11 cellular contexts compared by ENCODE assay signal in the genomic region with DNA sequence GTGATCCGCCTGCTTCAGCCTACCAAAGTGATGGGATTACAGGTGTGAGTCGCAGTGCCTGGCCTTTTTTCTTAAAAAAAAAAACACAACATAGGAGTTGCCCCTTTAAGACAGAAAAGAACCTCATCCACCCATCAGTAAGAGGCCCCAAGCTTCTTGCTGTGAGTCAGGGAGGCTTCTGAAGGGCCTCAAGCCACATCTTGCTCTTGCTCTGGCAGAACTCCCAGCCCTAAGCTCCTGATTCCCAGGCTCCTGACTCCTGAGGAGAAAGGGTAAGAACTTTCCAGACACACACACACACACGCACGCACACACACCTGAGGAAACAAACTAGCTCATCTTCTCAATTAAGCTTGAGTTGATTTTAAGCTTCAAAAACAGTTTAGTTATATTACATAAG. TPM values are rescaled to one million over a fixed set of nuclear protein-coding genes. Genes with fewer than 3 reads are reported as not detected.
A peak's percentile ranks its signal among the peaks of the same experiment; 100 is the strongest.
DNase-seq lines count a peak whose midpoint lies in the region; ATAC-seq, FAIRE-seq and TF ChIP-seq lines count a peak whose summit lies in the region.
"Had no signal": no experiment of that assay in that cellular context is flagged by ENCODE, and none has a peak within 500 bp of the region (broad histone marks: within the 10 kb centered on the region; RNA-seq: fewer than 3 reads in every experiment).

No MANE protein-coding gene starts in this region.

- in situ Hi-C loops in IMR-90 (cut with MboI; ENCODE audit: low sequenced_read_pairs): no loop called here

- ATAC-seq in IMR-90 (ENCODE audit: low read depth): peak; percentile 83

- no peak overlapping the region for H4K91ac ChIP-seq in IMR-90 (ENCODE audit: insufficient read depth, low read depth, low read length)

- peaks cover 8 to 24% of the 10 kb centered on the region in 2 experiments; a peak in 3 of 4 replicates for H3K79me1 ChIP-seq in IMR-90 (ENCODE audit: low read depth in 1 of 2, low read length in 2 of 2)

- no peak overlapping the region for H2BK120ac ChIP-seq in IMR-90 (ENCODE audit: low read depth, low read length)

- WGBS in IMR-90 (ENCODE audit: extremely low coverage in 2 of 2, insufficient read length in 1 of 2), 2 experiments: no CpG with 5 or more reads among the region's 4 CpGs

- no peak overlapping the region for H2AFZ ChIP-seq in IMR-90 (replicated peaks; ENCODE audit: low read length, poor library complexity)
- H2AFZ ChIP-seq in PC-9: no peak overlapping the region

- peak overlapping the region; percentile 29 for H2AK9ac ChIP-seq in IMR-90 (replicated peaks; ENCODE audit: low read depth, low read length, poor library complexity)

- no peaks in the 10 kb centered on the region for H3K9me3 Mint-ChIP-seq in nephron

- H2BK5ac ChIP-seq in IMR-90 (ENCODE audit: low read depth, low read length, poor library complexity, severe bottlenecking): peak overlapping the region; percentile 77

- peaks cover 3% of the 10 kb centered on the region for H4K20me1 ChIP-seq in IMR-90 (ENCODE audit: insufficient read depth, low read length)
- H4K20me1 ChIP-seq in PC-9 (ENCODE audit: insufficient read depth): peaks cover 14% of the 10 kb centered on the region; the same call in 1 of the 2 replicates

- no peak overlapping the region for H3K4me3 ChIP-seq in IMR-90 (ENCODE audit: insufficient read depth, low read depth, low read length)
- H3K4me3 ChIP-seq in epithelial cell of esophagus (ENCODE audit: low read length): no peak overlapping the region
- H3K4me3 ChIP-seq in PC-9: no peak overlapping the region
- H3K4me3 ChIP-seq: ascending aorta had no signal

- H3K56ac ChIP-seq in IMR-90 (ENCODE audit: extremely low read depth, insufficient read depth, low read length): no peak overlapping the region

- H3K18ac ChIP-seq in IMR-90 (ENCODE audit: low read depth, low read length): 0 out of 2 replicates have a peak overlapping the region, but pooled peaks have one; percentile 31

- intact Hi-C loops in IMR-90 (cut with micrococcal nuclease): no loop called here
- intact Hi-C loops in PC-9 (cut with micrococcal nuclease; ENCODE audit: unreplicated experiment): no loop called here

- no peak overlapping the region for H3K23ac ChIP-seq in IMR-90 (ENCODE audit: low read depth, low read length)

- H3K9me3 ChIP-seq in IMR-90 (ENCODE audit: control insufficient read depth, insufficient read depth, low read length): no peaks in the 10 kb centered on the region
- no peaks in the 10 kb centered on the region for H3K9me3 ChIP-seq in PC-9 (ENCODE audit: insufficient read depth, low read depth)
- H3K9me3 ChIP-seq: ascending aorta had no signal

- no peak overlapping the region for H2AK5ac ChIP-seq in IMR-90 (ENCODE audit: low read depth, low read length)

- H3K4me2 ChIP-seq in IMR-90 (ENCODE audit: low read depth, low read length) (peak overlapping the region; percentile 3; the same call in 1 of the 2 replicates), PC-9 (no peak overlapping the region)

- TF ChIP-seq RAD21 in IMR-90 (IDR thresholded peaks at IDR 0.05; ENCODE audit: low read length): no peak

- CTCF ChIA-PET in IMR-90 (lab: Yijun Ruan, JAX) (interaction anchor here (1.0 to 1.5 kb wide), 3 partner anchors 9 to 39 kb away, joined by 4 to 5 read pairs (median 4); no protein-coding TSS in a partner anchor), PC-9 (lab: Charles Lee) (interaction anchor here (0.7 kb wide), 1 partner anchor 39 kb away, joined by 3 read pairs; no protein-coding TSS in a partner anchor)

- no TSS peak for BruUV-seq in IMR-90 (replicated peaks; lab: Mats Ljungman, UMichigan)
- BruUV-seq in PC-9 (replicated peaks; lab: Mats Ljungman, UMichigan): no TSS peak

- peaks cover 37% of the 10 kb centered on the region for H3K4me1 Mint-ChIP-seq in nephron

- DNase-seq in AG09319 (ENCODE audit: extremely low read depth, low read depth): peak; percentile 56
- DNase-seq in IMR-90: peak; percentile 95
- DNase-seq in epithelial cell of esophagus (ENCODE audit: low read depth): peak; percentile 89
- DNase-seq in germinal center (ENCODE audit: low spot score): no peak
- DNase-seq in HTR-8/SVneo (ENCODE audit: insufficient read length, low spot score): no peak
- DNase-seq in superior temporal gyrus (ENCODE audit: extremely low spot score): no peak
- DNase-seq in PC-9: no peak
- DNase-seq: mesendoderm had no signal

- H3K9ac ChIP-seq in IMR-90 (ENCODE audit: low read depth, low read length): no peak overlapping the region

- no peaks in the 10 kb centered on the region for H3K27me3 Mint-ChIP-seq in nephron (ENCODE audit: low read depth)

- no peak overlapping the region for H3K14ac ChIP-seq in IMR-90 (replicated peaks; ENCODE audit: low read depth, low read length)

- H3K4me3 Mint-ChIP-seq in nephron: peak overlapping the region in 2 of 3 experiments; percentile 14 to 33

- peaks cover 25% of the 10 kb centered on the region for H3K79me2 ChIP-seq in PC-9 (ENCODE audit: low read depth)

- POLR2A ChIA-PET in IMR-90 (lab: Charles Lee; ENCODE audit: unreplicated experiment): no interaction called here
- POLR2A ChIA-PET in PC-9 (lab: Charles Lee; ENCODE audit: unreplicated experiment): interaction anchor here (0.6 kb wide), 1 partner anchor 1167 kb away, joined by 11 read pairs; no protein-coding TSS in a partner anchor

- no peak overlapping the region for H4K5ac ChIP-seq in IMR-90 (ENCODE audit: low read depth, low read length)

- no peak for TF ChIP-seq CTCF in AG09319 (IDR thresholded peaks at IDR 0.05; ENCODE audit: low read depth, low read length)
- TF ChIP-seq CTCF in IMR-90 (conservative IDR thresholded peaks at IDR 0.05; ENCODE audit: low read depth, low read length): no peak
- TF ChIP-seq CTCF in epithelial cell of esophagus (IDR thresholded peaks at IDR 0.05; ENCODE audit: insufficient read depth, low read depth, low read length, missing control alignments): no peak
- no peak for TF ChIP-seq CTCF in nephron (IDR thresholded peaks at IDR 0.05; ENCODE audit: unreplicated experiment in 3 of 3)
- no peak for TF ChIP-seq CTCF in PC-9 (conservative IDR thresholded peaks at IDR 0.05)

- H3K27ac Mint-ChIP-seq in nephron: peak overlapping the region in 2 of 3 experiments; percentile 97

- peaks cover 3% of the 10 kb centered on the region; the same call in 1 of the 2 replicates for H3K9me1 ChIP-seq in IMR-90 (ENCODE audit: insufficient read depth, low read length)

- H4K8ac ChIP-seq in IMR-90 (ENCODE audit: low read depth in 2 of 2, low read length in 2 of 2): peak overlapping the region in 1 of 2 experiments; percentile 48; a peak in 1 of 4 replicates

- no peak for TF ChIP-seq POLR2A in IMR-90 (IDR thresholded peaks at IDR 0.05; ENCODE audit: low read depth, low read length)

- H3K27me3 ChIP-seq in IMR-90 (ENCODE audit: control insufficient read depth, insufficient read depth, low read length): no peaks in the 10 kb centered on the region
- no peaks in the 10 kb centered on the region for H3K27me3 ChIP-seq in PC-9 (ENCODE audit: insufficient read depth, low read depth)
- H3K27me3 ChIP-seq: ascending aorta had no signal

- FAIRE-seq in HTR-8/SVneo (lab: Jason Lieb, UNC): no peak

- peaks cover 26% of the 10 kb centered on the region; the same call in 1 of the 2 replicates for H3F3A ChIP-seq in PC-9 (ENCODE audit: insufficient read depth, low read depth)

- H3K36me3 ChIP-seq in IMR-90 (ENCODE audit: control insufficient read depth, insufficient read depth, low read length) (no peaks in the 10 kb centered on the region), PC-9 (ENCODE audit: low read depth) (no peaks in the 10 kb centered on the region)
- H3K36me3 ChIP-seq: ascending aorta had no signal

- H3K4ac ChIP-seq in IMR-90 (ENCODE audit: low read depth, low read length): no peak overlapping the region; the same call in 1 of the 2 replicates

- no peak overlapping the region; the same call in 1 of the 2 replicates for H2BK20ac ChIP-seq in IMR-90 (ENCODE audit: low read depth, low read length)

- H3K27ac ChIP-seq in IMR-90 (ENCODE audit: insufficient read depth, low read length): peak overlapping the region; percentile 43
- H3K27ac ChIP-seq in PC-9: no peak overlapping the region
- H3K27ac ChIP-seq: ascending aorta had no signal

- H3K4me1 ChIP-seq in IMR-90 (ENCODE audit: control insufficient read depth, insufficient read depth, low read length) (peaks cover 13% of the 10 kb centered on the region), PC-9 (replicated peaks; ENCODE audit: insufficient read depth) (peaks cover 21% of the 10 kb centered on the region)

- no peaks in the 10 kb centered on the region for H3K9me2 ChIP-seq in PC-9 (ENCODE audit: insufficient read depth)

- H2BK15ac ChIP-seq in IMR-90 (ENCODE audit: low read depth, low read length): no peak overlapping the region

- dilution Hi-C loops in IMR-90 (cut with HindIII; ENCODE audit: low sequenced_read_pairs, unreplicated experiment): no loop called here

- peaks cover 3% of the 10 kb centered on the region for H3K36me3 Mint-ChIP-seq in nephron (ENCODE audit: low read depth)

TF ChIP-seq in IMR-90, 13 proteins besides CTCF, POLR2A, EP300 and RAD21:
- TF ChIP-seq RCOR1 (IDR thresholded peaks at IDR 0.05; ENCODE audit: insufficient replicate concordance, low read length) (no peak), MAZ (IDR thresholded peaks at IDR 0.05; ENCODE audit: borderline replicate concordance, low read depth, low read length) (0 out of 2 replicates have a peak, but pooled peaks have one; percentile 33)
TF ChIP-seq in IMR-90: peak in this region for 1.

RNA-seq across cellular contexts. Expression of a gene that starts 6.9 kb away (rescaled TPM):
- total RNA-seq in IMR-90 (2012; rRNA removed) (166 and 175 TPM in 2 replicates), PC-9 (2021) (204 and 252 TPM in 2 replicates)
- polyA plus RNA-seq in IMR-90 (2012; rRNA removed): 141 and 151 TPM in 2 replicates
- 243 and 354 TPM in 2 replicates for polyA plus RNA-seq in IMR-90 (2012; cell fraction: cytosol; rRNA removed)
- polyA plus RNA-seq in IMR-90 (2012; cell fraction: nucleus; rRNA removed; ENCODE audit: low replicate concordance): 69.2 and 121 TPM in 2 replicates

RNA-seq across cellular contexts. Expression of a gene that starts 9.5 kb away (rescaled TPM):
- total RNA-seq in IMR-90 (2012; rRNA removed): not detected in 2 replicates
- polyA plus RNA-seq in IMR-90 (2012; rRNA removed): not detected in 2 replicates
- not detected in 2 replicates for polyA plus RNA-seq in IMR-90 (2012; cell fraction: cytosol; rRNA removed)
- polyA plus RNA-seq in IMR-90 (2012; cell fraction: nucleus; rRNA removed; ENCODE audit: low replicate concordance): not detected in 2 replicates
- total RNA-seq in PC-9 (2021): 1.5 and 4.5 TPM in 2 replicates
- total RNA-seq: ascending aorta, skeletal muscle tissue had no signal

RNA-seq across cellular contexts. Expression of a gene that starts 13.2 kb away (rescaled TPM):
- total RNA-seq in IMR-90 (2012; rRNA removed): not detected in 2 replicates
- polyA plus RNA-seq in IMR-90 (2012; rRNA removed): not detected in 2 replicates
- not detected in 2 replicates for polyA plus RNA-seq in IMR-90 (2012; cell fraction: cytosol; rRNA removed)
- polyA plus RNA-seq in IMR-90 (2012; cell fraction: nucleus; rRNA removed; ENCODE audit: low replicate concordance): not detected in 2 replicates
- total RNA-seq in PC-9 (2021): not detected in 2 replicates
- total RNA-seq: skeletal muscle tissue had no signal

RNA-seq across cellular contexts. Expression of a gene that starts 17.4 kb away (rescaled TPM):
- total RNA-seq in IMR-90 (2012; rRNA removed) (under 0.01 and 0.18 TPM in 2 replicates), PC-9 (2021) (2.3 and 2.8 TPM in 2 replicates)
- polyA plus RNA-seq in IMR-90 (2012; rRNA removed): 1.2 and 1.4 TPM in 2 replicates
- polyA plus RNA-seq in IMR-90 (2012; cell fraction: cytosol; rRNA removed): 0.55 and 0.85 TPM in 2 replicates
- polyA plus RNA-seq in IMR-90 (2012; cell fraction: nucleus; rRNA removed; ENCODE audit: low replicate concordance): 2.2 and 4.0 TPM in 2 replicates

RNA-seq across cellular contexts. Expression of a gene that starts 28.5 kb away (rescaled TPM):
- total RNA-seq in IMR-90 (2012; rRNA removed) (not detected in 2 replicates), PC-9 (2021) (not detected in 2 replicates)
- not detected in 2 replicates for polyA plus RNA-seq in IMR-90 (2012; rRNA removed)
- not detected in 2 replicates for polyA plus RNA-seq in IMR-90 (2012; cell fraction: cytosol; rRNA removed)
- polyA plus RNA-seq in IMR-90 (2012; cell fraction: nucleus; rRNA removed; ENCODE audit: low replicate concordance): not detected in 2 replicates
- total RNA-seq: ascending aorta, skeletal muscle tissue had no signal

Comparison
In these comparisons a context has a peak if more than half of its experiments do, and no peak if none do; other contexts are left out.
1. DNase-seq: peak in AG09319 (single experiment), IMR-90 (single experiment) and epithelial cell of esophagus (single experiment); none in germinal center (single experiment), HTR-8/SVneo (single experiment), superior temporal gyrus (single experiment) and PC-9 (0 of 2).